9 cellular contexts compared by ENCODE assay signal in genomic region chr3:194269610-194270145, GRCh38.
DNase-seq lines count a peak whose midpoint lies in the region; ATAC-seq, FAIRE-seq and TF ChIP-seq lines count a peak whose summit lies in the region.
"Had no signal": no experiment of that assay in that cellular context is flagged by ENCODE, and none has a peak within 500 bp of the region (broad histone marks: within the 10 kb centered on the region; RNA-seq: fewer than 3 reads in every experiment).

No MANE protein-coding gene starts in this region.

- peaks cover 0 to 9% of the 10 kb centered on the region in 2 donors for H3K36me3 Mint-ChIP-seq in CD14-positive monocyte
- H3K36me3 Mint-ChIP-seq in HFFc6 (ENCODE audit: low read depth), result no peaks in the 10 kb centered on the region

- H3K27me3 Mint-ChIP-seq in CD14-positive monocyte (ENCODE audit: low read depth in 3 of 3) (peaks cover 10 to 28% (median 11%) of the 10 kb centered on the region in 3 donors), HFFc6 (ENCODE audit: insufficient read depth) (peaks cover 27% of the 10 kb centered on the region)

- H3K4me1 Mint-ChIP-seq in CD14-positive monocyte (peaks cover 45% of the 10 kb centered on the region), HFFc6 (ENCODE audit: low read depth) (peaks cover 8% of the 10 kb centered on the region)

- intact Hi-C loops in CD14-positive monocyte (cut with micrococcal nuclease) (no loop called here), cardiac septum (cut with DNase I) (loop anchor here (1.0 to 2.0 kb wide), 4 partner anchors 128 to 266 kb away; partner anchors contain the start of gene HES1), pancreas (cut with DNase I) (no loop called here)

- H3K4me3 ChIP-seq in pancreas, result no peak overlapping the region

- peak overlapping the region in 3 of 4 donors; percentile 61 to 93 (median 90) for H3K27ac ChIP-seq in pancreas

- FAIRE-seq in pancreas (lab: Jason Lieb, UNC), result no peak

- H3K9me3 Mint-ChIP-seq in CD14-positive monocyte, result peaks cover 0 to 5% (median 0%) of the 10 kb centered on the region in 7 donors
- H3K9me3 Mint-ChIP-seq in HFFc6, result no peaks in the 10 kb centered on the region
- H3K9me3 Mint-ChIP-seq: T-helper 1 cell treated with Interleukin-12 subunit alpha and Interleukin-12 subunit beta and Interleukin-4 antibody, amounts not matched to agents 30 μg/mL and 1 μg/mL, for 36 hours had no signal

- peak overlapping the region; percentile 65 to 84 for H3K4me3 Mint-ChIP-seq in CD14-positive monocyte
- no peak overlapping the region for H3K4me3 Mint-ChIP-seq in HFFc6
- H3K4me3 Mint-ChIP-seq: T-helper 1 cell treated with Interleukin-12 subunit alpha and Interleukin-12 subunit beta and Interleukin-4 antibody, amounts not matched to agents 30 μg/mL and 1 μg/mL, for 36 hours had no signal

- peak; percentile 62 for DNase-seq in CD14-positive monocyte (ENCODE audit: low spot score)
- peak; percentile 87 for DNase-seq in SW480 (ENCODE audit: low spot score)
- peak; percentile 94 for DNase-seq in cardiac septum (ENCODE audit: low spot score)
- peak; percentile 41 to 78 (median 64) for DNase-seq in pancreas
- DNase-seq in stimulated activated CD4-positive, alpha-beta T cell treated with anti-CD3 and anti-CD28 coated beads, Interleukin-2, amount 100 ng/mL, for 24 hours, result no peak
- no peak for DNase-seq in HFFc6

- H3K4me1 ChIP-seq in pancreas, result peaks cover 6 to 19% (median 15%) of the 10 kb centered on the region in 3 donors

- H3K27me3 ChIP-seq in pancreas, result no peaks in the 10 kb centered on the region

- TF ChIP-seq CTCF in CD14-positive monocyte (IDR thresholded peaks at IDR 0.05) (peak; percentile 65), pancreas (IDR thresholded peaks at IDR 0.05) (no peak), HFFc6 (IDR thresholded peaks at IDR 0.05) (no peak)

- H3K27ac Mint-ChIP-seq in CD14-positive monocyte, result peak overlapping the region in 2 of 7 donors; percentile 13 to 58
- no peak overlapping the region for H3K27ac Mint-ChIP-seq in HFFc6
- H3K27ac Mint-ChIP-seq: T-helper 1 cell treated with Interleukin-12 subunit alpha and Interleukin-12 subunit beta and Interleukin-4 antibody, amounts not matched to agents 30 μg/mL and 1 μg/mL, for 36 hours had no signal

- 54 to 61% methylated on average over 27 to 29 of the region's 29 CpGs for WGBS in pancreas, 2 donors

- no peaks in the 10 kb centered on the region for H3K9me3 ChIP-seq in pancreas

- no peaks in the 10 kb centered on the region for H3K36me3 ChIP-seq in pancreas

- ATAC-seq in pancreas (peak in 2 of 4 donors; percentile 3 to 28), GM18502 (IDR thresholded peaks at IDR 0.05; ENCODE audit: poor library complexity, unreplicated experiment) (no peak), HG02840 (IDR thresholded peaks at IDR 0.05; ENCODE audit: low FRiP score, unreplicated experiment) (no peak)

Comparison
In these comparisons a context has a peak if more than half of its experiments do, and no peak if none do; other contexts are left out.
1. DNase-seq: peak in CD14-positive monocyte (single experiment), SW480 (single experiment), cardiac septum (single experiment) and pancreas (6 of 6); none in stimulated activated CD4-positive, alpha-beta T cell treated with anti-CD3 and anti-CD28 coated beads, Interleukin-2, amount 100 ng/mL, for 24 hours (0 of 2) and HFFc6 (single experiment).